Comparison of ENCODE assay signal across 22 cellular contexts in genomic region chr5:56313596-56313995, GRCh38.
DNase-seq lines count a peak whose midpoint lies in the region; ATAC-seq and TF ChIP-seq lines count a peak whose summit lies in the region.
"Had no signal": no experiment of that assay in that cellular context is flagged by ENCODE, and none has a peak within 500 bp of the region (broad histone marks: within the 10 kb centered on the region; RNA-seq: fewer than 3 reads in every experiment).

No MANE protein-coding gene starts in this region.

- H3K4me3 Mint-ChIP-seq in activated naive CD4-positive, alpha-beta T cell treated with anti-CD3 and anti-CD28 coated beads, Interleukin-2, amount 50 U/mL, for 24 hours, result peak overlapping the region; percentile 16
- no peak overlapping the region for H3K4me3 Mint-ChIP-seq in activated naive CD4-positive, alpha-beta T cell treated with anti-CD3 and anti-CD28 coated beads, Interleukin-2, amount 10 ng/mL, durations not matched to agents 7 days and 5 days
- H3K4me3 Mint-ChIP-seq in stimulated activated naive B cell treated with anti-CD40 and anti-IgM and Interleukin-4, amounts not matched to agents 10 μg/mL and 1 μg/mL and 100 μg/mL, for 72 hours, result no peak overlapping the region
- H3K4me3 Mint-ChIP-seq in H9, result no peak overlapping the region
- no peak overlapping the region for H3K4me3 Mint-ChIP-seq in endodermal cell
- H3K4me3 Mint-ChIP-seq: CD4-positive, alpha-beta T cell; GM23338 had no signal

- no peak overlapping the region for H4K91ac ChIP-seq in mesenchymal stem cell (ENCODE audit: low read length)
- no peak overlapping the region for H4K91ac ChIP-seq in H9 (ENCODE audit: insufficient read length, low read depth, low read length)

- 0 out of 2 replicates have a peak, but pooled peaks cover 2% of the 10 kb centered on the region for H3K79me2 ChIP-seq in H9 (ENCODE audit: insufficient read depth, low read length)

- DNase-seq in activated naive CD4-positive, alpha-beta T cell treated with anti-CD3 and anti-CD28 coated beads, Interleukin-2, amount 10 ng/mL, durations not matched to agents 7 days and 5 days, result no peak
- DNase-seq in RWPE2 (ENCODE audit: low spot score), result no peak
- no peak for DNase-seq in mesenchymal stem cell
- no peak for DNase-seq in stimulated activated naive B cell treated with anti-CD40 and anti-IgM and Interleukin-4, amounts not matched to agents 10 μg/mL and 1 μg/mL and 100 μg/mL, for 72 hours
- DNase-seq in H9, result no peak
- no peak for DNase-seq in endodermal cell
- no peak for DNase-seq in NOMO-1 treated with dmso at 0.1 percent for 144 hours (lab: John Stamatoyannopoulos, UW; ENCODE audit: unreplicated experiment)
- DNase-seq: CD4-positive, alpha-beta T cell; COR-L47; KG1; MM.1S; NCI-H1694; NCI-H2029 treated with DMSO at 0.1 percent for 48 hours; NCI-H2227 treated with DMSO at 0.1 percent for 48 hours; NCI-H526 treated with DMSO at 0.1 percent for 48 hours; Peyer's patch had no signal

- H3K27ac Mint-ChIP-seq in activated naive CD4-positive, alpha-beta T cell treated with anti-CD3 and anti-CD28 coated beads, Interleukin-2, amount 50 U/mL, for 24 hours, result peak overlapping the region; percentile 31
- H3K27ac Mint-ChIP-seq in activated naive CD4-positive, alpha-beta T cell treated with anti-CD3 and anti-CD28 coated beads, Interleukin-2, amount 10 ng/mL, durations not matched to agents 7 days and 5 days, result no peak overlapping the region
- H3K27ac Mint-ChIP-seq in stimulated activated naive B cell treated with anti-CD40 and anti-IgM and Interleukin-4, amounts not matched to agents 10 μg/mL and 1 μg/mL and 100 μg/mL, for 72 hours, result peak overlapping the region; percentile 47
- no peak overlapping the region for H3K27ac Mint-ChIP-seq in H9
- H3K27ac Mint-ChIP-seq in endodermal cell, result no peak overlapping the region
- H3K27ac Mint-ChIP-seq: CD4-positive, alpha-beta T cell; GM23338 had no signal

- no peak overlapping the region for H2BK5ac ChIP-seq in mesenchymal stem cell (ENCODE audit: low read depth, low read length, poor library complexity, severe bottlenecking)
- no peak overlapping the region for H2BK5ac ChIP-seq in H9 (ENCODE audit: insufficient read length, low read length)

- no peak overlapping the region for H4K8ac ChIP-seq in mesenchymal stem cell (ENCODE audit: low read length)
- H4K8ac ChIP-seq in H9 (replicated peaks; ENCODE audit: insufficient read length, low read depth, low read length), result no peak overlapping the region

- H2BK15ac ChIP-seq in mesenchymal stem cell (ENCODE audit: low read depth, poor library complexity, severe bottlenecking) (peak overlapping the region; percentile 45), H9 (ENCODE audit: low read depth, low read length) (no peak overlapping the region)

- H2BK12ac ChIP-seq in mesenchymal stem cell (ENCODE audit: low read length in 2 of 2) (peak overlapping the region; percentile 10 to 79), H9 (ENCODE audit: insufficient read length, low read depth, low read length) (no peak overlapping the region)

- H4K5ac ChIP-seq in H9 (ENCODE audit: insufficient read length, low read depth, low read length), result no peak overlapping the region

- peak; percentile 48; the same call in 2 of the 3 replicates for ATAC-seq in RWPE2 (ENCODE audit: low read depth)
- no peak for ATAC-seq in stimulated activated naive B cell treated with anti-CD40 and anti-IgM and Interleukin-4, amounts not matched to agents 10 μg/mL and 1 μg/mL and 100 μg/mL, for 72 hours (replicated peaks)
- ATAC-seq: GM12878, GM23338, SK-N-SH treated with all-trans-retinoic acid at 6 μM for 48 hours had no signal

- H3K4me1 ChIP-seq in RWPE2 (ENCODE audit: insufficient read depth, poor library complexity, severe bottlenecking) (peaks cover 2% of the 10 kb centered on the region), mesenchymal stem cell (ENCODE audit: control insufficient read depth, insufficient read depth, low read depth, low read length) (peaks cover 7% of the 10 kb centered on the region), H9 (ENCODE audit: insufficient read depth, low read length) (no peaks in the 10 kb centered on the region), endodermal cell (ENCODE audit: control insufficient read depth, insufficient read depth, low read length) (no peaks in the 10 kb centered on the region)
- H3K4me1 ChIP-seq: HAP-1 had no signal

- CTCF ChIA-PET in activated naive CD4-positive, alpha-beta T cell treated with anti-CD3 and anti-CD28 coated beads, Interleukin-2, amount 10 ng/mL, durations not matched to agents 7 days and 5 days (lab: Charles Lee), result no interaction called here

- H3K36me3 ChIP-seq in RWPE2 (ENCODE audit: low read depth) (no peaks in the 10 kb centered on the region), mesenchymal stem cell (ENCODE audit: control insufficient read depth in 1 of 2, insufficient read depth in 2 of 2, low read depth in 1 of 2, low read length in 2 of 2) (no peaks in the 10 kb centered on the region), endodermal cell (ENCODE audit: control insufficient read depth, insufficient read depth, low read length) (no peaks in the 10 kb centered on the region)
- H3K36me3 ChIP-seq: BLaER1, HAP-1, Peyer's patch had no signal

- H2BK120ac ChIP-seq in mesenchymal stem cell (ENCODE audit: low read depth, low read length), result no peak overlapping the region
- H2BK120ac ChIP-seq in H9 (ENCODE audit: low read depth, low read length, poor library complexity, severe bottlenecking), result no peak overlapping the region

- H3K23me2 ChIP-seq in H9 (ENCODE audit: insufficient read length, low read depth, low read length, poor library complexity, severe bottlenecking), result no peaks in the 10 kb centered on the region

- no peaks in the 10 kb centered on the region for H4K20me1 ChIP-seq in H9 (ENCODE audit: control insufficient read depth, insufficient read depth, insufficient read length)
- H4K20me1 ChIP-seq: BLaER1 had no signal

- no peak overlapping the region for H3K4me2 ChIP-seq in mesenchymal stem cell (ENCODE audit: low read length, poor library complexity, severe bottlenecking)
- no peak overlapping the region for H3K4me2 ChIP-seq in H9 (ENCODE audit: insufficient read depth, insufficient read length, low read length)
- H3K4me2 ChIP-seq: BLaER1, GM23338 had no signal

- no peaks in the 10 kb centered on the region for H3K9me3 Mint-ChIP-seq in activated naive CD4-positive, alpha-beta T cell treated with anti-CD3 and anti-CD28 coated beads, Interleukin-2, amount 50 U/mL, for 24 hours
- H3K9me3 Mint-ChIP-seq in activated naive CD4-positive, alpha-beta T cell treated with anti-CD3 and anti-CD28 coated beads, Interleukin-2, amount 10 ng/mL, durations not matched to agents 7 days and 5 days, result no peaks in the 10 kb centered on the region
- peaks cover 0 to 1% of the 10 kb centered on the region in 2 donors for H3K9me3 Mint-ChIP-seq in stimulated activated naive B cell treated with anti-CD40 and anti-IgM and Interleukin-4, amounts not matched to agents 10 μg/mL and 1 μg/mL and 100 μg/mL, for 72 hours
- no peaks in the 10 kb centered on the region for H3K9me3 Mint-ChIP-seq in H9
- H3K9me3 Mint-ChIP-seq in endodermal cell, result no peaks in the 10 kb centered on the region
- H3K9me3 Mint-ChIP-seq: CD4-positive, alpha-beta T cell; GM23338 had no signal

- no peak overlapping the region for H3K27ac ChIP-seq in RWPE2 (ENCODE audit: poor library complexity, severe bottlenecking)
- no peak overlapping the region for H3K27ac ChIP-seq in mesenchymal stem cell (ENCODE audit: low read length, poor library complexity, severe bottlenecking)
- H3K27ac ChIP-seq in H9 (ENCODE audit: insufficient read length, low read depth, low read length), result no peak overlapping the region
- H3K27ac ChIP-seq in endodermal cell (ENCODE audit: low read depth, low read length), result no peak overlapping the region
- H3K27ac ChIP-seq: BLaER1, Peyer's patch had no signal

- TF ChIP-seq CTCF in RWPE2 (IDR thresholded peaks at IDR 0.05; ENCODE audit: poor library complexity, severe bottlenecking) (no peak), H9 (conservative IDR thresholded peaks at IDR 0.05) (no peak), endodermal cell (conservative IDR thresholded peaks at IDR 0.05) (no peak)

- peaks cover 32% of the 10 kb centered on the region for H3K4me1 Mint-ChIP-seq in activated naive CD4-positive, alpha-beta T cell treated with anti-CD3 and anti-CD28 coated beads, Interleukin-2, amount 50 U/mL, for 24 hours
- H3K4me1 Mint-ChIP-seq in activated naive CD4-positive, alpha-beta T cell treated with anti-CD3 and anti-CD28 coated beads, Interleukin-2, amount 10 ng/mL, durations not matched to agents 7 days and 5 days, result peaks cover 12% of the 10 kb centered on the region
- peaks cover 26 to 33% of the 10 kb centered on the region in 2 donors for H3K4me1 Mint-ChIP-seq in stimulated activated naive B cell treated with anti-CD40 and anti-IgM and Interleukin-4, amounts not matched to agents 10 μg/mL and 1 μg/mL and 100 μg/mL, for 72 hours
- H3K4me1 Mint-ChIP-seq in H9 (peaks cover 3 to 6% of the 10 kb centered on the region in 2 experiments), endodermal cell (peaks cover 14% of the 10 kb centered on the region)

- H3T11ph ChIP-seq in H9 (ENCODE audit: low read length), result no peak overlapping the region

- H3K9me3 ChIP-seq in RWPE2 (ENCODE audit: severe bottlenecking) (no peaks in the 10 kb centered on the region), mesenchymal stem cell (ENCODE audit: control insufficient read depth, low read length) (no peaks in the 10 kb centered on the region), H9 (ENCODE audit: control insufficient read depth, low read depth, low read length) (no peaks in the 10 kb centered on the region), endodermal cell (ENCODE audit: control insufficient read depth, low read length) (no peaks in the 10 kb centered on the region)
- H3K9me3 ChIP-seq: HAP-1, Peyer's patch had no signal

- no peak overlapping the region for H3K14ac ChIP-seq in mesenchymal stem cell (ENCODE audit: low read length in 2 of 2)
- no peak overlapping the region for H3K14ac ChIP-seq in H9 (ENCODE audit: insufficient read depth, low read length)

- H2AK5ac ChIP-seq in mesenchymal stem cell (ENCODE audit: low read length, severe bottlenecking) (peak overlapping the region; percentile 73), H9 (ENCODE audit: insufficient read length, low read length) (no peak overlapping the region)

- H3K4me3 ChIP-seq in RWPE2 (ENCODE audit: severe bottlenecking) (no peak overlapping the region), mesenchymal stem cell (ENCODE audit: insufficient read depth in 1 of 2, low read depth in 1 of 2, low read length in 2 of 2) (no peak overlapping the region), endodermal cell (ENCODE audit: low read length) (no peak overlapping the region)
- H3K4me3 ChIP-seq: BLaER1, GM12878, GM23338, HAP-1, Peyer's patch had no signal

- H3K56ac ChIP-seq in H9 (ENCODE audit: insufficient read length, low read depth, low read length), result no peak overlapping the region

- H2BK20ac ChIP-seq in H9 (ENCODE audit: low read depth, low read length, poor library complexity, severe bottlenecking), result no peak overlapping the region

- no peaks in the 10 kb centered on the region for H3K27me3 ChIP-seq in RWPE2 (ENCODE audit: insufficient read depth, poor library complexity, severe bottlenecking)
- H3K27me3 ChIP-seq in mesenchymal stem cell (ENCODE audit: control insufficient read depth in 1 of 2, insufficient read depth in 1 of 2, low read length in 2 of 2), result peaks cover 0 to 15% of the 10 kb centered on the region in 2 experiments
- H3K27me3 ChIP-seq in H9 (ENCODE audit: insufficient read depth, low read length), result no peaks in the 10 kb centered on the region
- H3K27me3 ChIP-seq in endodermal cell (ENCODE audit: control insufficient read depth, insufficient read depth, low read length, poor library complexity, severe bottlenecking), result peaks cover 4% of the 10 kb centered on the region
- H3K27me3 ChIP-seq: BLaER1, Peyer's patch had no signal

- peaks cover 2% of the 10 kb centered on the region for H3K36me3 Mint-ChIP-seq in activated naive CD4-positive, alpha-beta T cell treated with anti-CD3 and anti-CD28 coated beads, Interleukin-2, amount 50 U/mL, for 24 hours
- peaks cover 3% of the 10 kb centered on the region for H3K36me3 Mint-ChIP-seq in activated naive CD4-positive, alpha-beta T cell treated with anti-CD3 and anti-CD28 coated beads, Interleukin-2, amount 10 ng/mL, durations not matched to agents 7 days and 5 days
- no peaks in the 10 kb centered on the region for H3K36me3 Mint-ChIP-seq in stimulated activated naive B cell treated with anti-CD40 and anti-IgM and Interleukin-4, amounts not matched to agents 10 μg/mL and 1 μg/mL and 100 μg/mL, for 72 hours
- H3K36me3 Mint-ChIP-seq in H9 (ENCODE audit: insufficient read depth in 1 of 3, low read depth in 3 of 3) (no peaks in the 10 kb centered on the region; a peak in 1 of 7 replicates), endodermal cell (ENCODE audit: low read depth) (no peaks in the 10 kb centered on the region)

- no peak overlapping the region for H2AFZ ChIP-seq in mesenchymal stem cell (ENCODE audit: low read depth, low read length)
- H2AFZ ChIP-seq in H9 (ENCODE audit: low read length), result no peak overlapping the region

- H3K18ac ChIP-seq in mesenchymal stem cell (ENCODE audit: low read depth in 1 of 2, low read length in 2 of 2) (no peak overlapping the region), H9 (ENCODE audit: insufficient read length, low read depth, low read length) (no peak overlapping the region)

- H3K9ac ChIP-seq in mesenchymal stem cell (ENCODE audit: low read length) (no peak overlapping the region), H9 (ENCODE audit: extremely low read depth, insufficient read length, low read length) (no peak overlapping the region), endodermal cell (ENCODE audit: extremely low read depth, low read length, poor library complexity, severe bottlenecking) (no peak overlapping the region)
- H3K9ac ChIP-seq: BLaER1 had no signal

- H3K79me1 ChIP-seq in mesenchymal stem cell (replicated peaks; ENCODE audit: low read length, poor library complexity, severe bottlenecking) (no peaks in the 10 kb centered on the region), H9 (ENCODE audit: insufficient read depth, low read depth, low read length, poor library complexity, severe bottlenecking) (no peaks in the 10 kb centered on the region)

- H3K4ac ChIP-seq in mesenchymal stem cell (ENCODE audit: low read depth in 1 of 2, low read length in 2 of 2) (peak overlapping the region in 1 of 2 experiments; percentile 22), H9 (ENCODE audit: low read depth, low read length) (no peak overlapping the region)

- H3K23ac ChIP-seq in mesenchymal stem cell (ENCODE audit: low read length in 2 of 2), result no peak overlapping the region
- H3K23ac ChIP-seq in H9 (ENCODE audit: insufficient read length, low read depth, low read length), result no peak overlapping the region

- H3K27me3 Mint-ChIP-seq in activated naive CD4-positive, alpha-beta T cell treated with anti-CD3 and anti-CD28 coated beads, Interleukin-2, amount 50 U/mL, for 24 hours, result no peaks in the 10 kb centered on the region
- peaks cover 11% of the 10 kb centered on the region for H3K27me3 Mint-ChIP-seq in activated naive CD4-positive, alpha-beta T cell treated with anti-CD3 and anti-CD28 coated beads, Interleukin-2, amount 10 ng/mL, durations not matched to agents 7 days and 5 days
- no peaks in the 10 kb centered on the region for H3K27me3 Mint-ChIP-seq in stimulated activated naive B cell treated with anti-CD40 and anti-IgM and Interleukin-4, amounts not matched to agents 10 μg/mL and 1 μg/mL and 100 μg/mL, for 72 hours
- H3K27me3 Mint-ChIP-seq in H9 (ENCODE audit: low read depth) (no peaks in the 10 kb centered on the region; the same call in 1 of the 2 replicates), endodermal cell (ENCODE audit: insufficient read depth) (peaks cover 23% of the 10 kb centered on the region)
- H3K27me3 Mint-ChIP-seq: CD4-positive, alpha-beta T cell had no signal

Comparison
In these comparisons a context has a peak if more than half of its experiments do, and no peak if none do; other contexts are left out.
1. H3K27ac Mint-ChIP-seq: peak in activated naive CD4-positive, alpha-beta T cell treated with anti-CD3 and anti-CD28 coated beads, Interleukin-2, amount 50 U/mL, for 24 hours (single experiment) and stimulated activated naive B cell treated with anti-CD40 and anti-IgM and Interleukin-4, amounts not matched to agents 10 μg/mL and 1 μg/mL and 100 μg/mL, for 72 hours (single experiment); none in activated naive CD4-positive, alpha-beta T cell treated with anti-CD3 and anti-CD28 coated beads, Interleukin-2, amount 10 ng/mL, durations not matched to agents 7 days and 5 days (single experiment), H9 (0 of 3) and endodermal cell (single experiment).